In genomic region chr19:14674764-14675163, GRCh38 we compare ENCODE assay signal across 24 cellular contexts. TPM values are rescaled to one million over a fixed set of nuclear protein-coding genes. Genes with fewer than 3 reads are reported as not detected.
A peak's percentile ranks its signal among the peaks of the same experiment; 100 is the strongest.
DNase-seq lines count a peak whose midpoint lies in the region; ATAC-seq and TF ChIP-seq lines count a peak whose summit lies in the region.
"Had no signal": no experiment of that assay in that cellular context is flagged by ENCODE, and none has a peak within 500 bp of the region (broad histone marks: within the 10 kb centered on the region; RNA-seq: fewer than 3 reads in every experiment).

ADGRE3 (minus strand) TSS chr19:14674844; CDS start chr19:14674770, 74 bp downstream.

- H3K27ac ChIP-seq in OCI-LY3 (ENCODE audit: low read length) (peak within 1 kb of the TSS; percentile 3; the same call in 1 of the 2 replicates), right atrium auricular region (no peak within 1 kb of the TSS)
- H3K27ac ChIP-seq: tibial artery had no signal

- H2AFZ ChIP-seq in OCI-LY3 (ENCODE audit: low read depth, low read length) = peak within 1 kb of the TSS; percentile 95

- DNase-seq in stimulated activated naive CD8-positive, alpha-beta T cell treated with anti-CD3 and anti-CD28 coated beads, Interleukin-15, amount 100 ng/mL, for 72 hours = no peak
- DNase-seq in stimulated activated naive CD8-positive, alpha-beta T cell treated with anti-CD3 and anti-CD28 coated beads, Interleukin-15, Interleukin-2, amounts not matched to agents 100 U/mL and 50 U/mL, for 24 hours = no peak
- DNase-seq in fibroblast of mammary gland (ENCODE audit: low read depth) (peak; percentile 5), SHP77 treated with DMSO at 0.1 percent for 48 hours (lab: John Stamatoyannopoulos, UW) (no peak), right atrium auricular region (ENCODE audit: low spot score) (no peak)
- DNase-seq in natural killer cell treated with Interleukin-12 subunit alpha and Interleukin-12 subunit beta and Interleukin-15 and Interleukin-18, amount 100 ng/mL, for 72 hours (ENCODE audit: low spot score) = no peak
- DNase-seq: activated naive CD4-positive, alpha-beta T cell treated with anti-CD3 and anti-CD28 coated beads, Interleukin-2, amount 50 U/mL, for 16 hours; COR-L47; dermis blood vessel endothelial cell; erythroblast; heart left ventricle; HFFc6; IMR-90; islet precursor cell; mesendoderm; NCI-H1417; NCI-H226; PC-3; right lobe of liver; tibial artery had no signal

- peaks cover 8% of the 10 kb centered on the region for H3K36me3 ChIP-seq in OCI-LY3 (replicated peaks; ENCODE audit: low read depth, low read length)
- no peaks in the 10 kb centered on the region for H3K36me3 ChIP-seq in right atrium auricular region
- H3K36me3 ChIP-seq: heart left ventricle, right lobe of liver, tibial artery had no signal

- TF ChIP-seq CTCF in OCI-LY3 (IDR thresholded peaks at IDR 0.05; ENCODE audit: low read depth, low read length) = no peak
- TF ChIP-seq CTCF in fibroblast of mammary gland (conservative IDR thresholded peaks at IDR 0.05; ENCODE audit: control insufficient read depth, insufficient read depth, low read depth, low read length) = no peak
- TF ChIP-seq CTCF in right atrium auricular region (IDR thresholded peaks at IDR 0.05) = no peak

- peak within 1 kb of the TSS in 1 of 2 donors; percentile 27 for H3K4me3 Mint-ChIP-seq in stimulated activated naive CD8-positive, alpha-beta T cell treated with anti-CD3 and anti-CD28 coated beads, Interleukin-15, amount 100 ng/mL, for 72 hours
- H3K4me3 Mint-ChIP-seq in natural killer cell treated with Interleukin-12 subunit alpha and Interleukin-12 subunit beta and Interleukin-15 and Interleukin-18, amount 100 ng/mL, for 72 hours = no peak within 1 kb of the TSS
- H3K4me3 Mint-ChIP-seq: brain, HFFc6 had no signal

- ATAC-seq in stimulated activated naive CD8-positive, alpha-beta T cell treated with anti-CD3 and anti-CD28 coated beads, Interleukin-15, amount 100 ng/mL, for 72 hours = peak; percentile 42
- no peak for ATAC-seq in stimulated activated naive CD8-positive, alpha-beta T cell treated with anti-CD3 and anti-CD28 coated beads, Interleukin-15, Interleukin-2, amounts not matched to agents 100 U/mL and 50 U/mL, for 24 hours
- ATAC-seq in GM19023 (IDR thresholded peaks at IDR 0.05; ENCODE audit: unreplicated experiment) = no peak
- ATAC-seq in natural killer cell treated with Interleukin-12 subunit alpha and Interleukin-12 subunit beta and Interleukin-15 and Interleukin-18, amount 100 ng/mL, for 72 hours = no peak
- ATAC-seq: heart left ventricle, PC-3 had no signal

- H3K9me3 ChIP-seq in OCI-LY3 (ENCODE audit: insufficient read depth, low read length) = peaks cover 12% of the 10 kb centered on the region
- H3K9me3 ChIP-seq in right atrium auricular region = peaks cover 0 to 7% of the 10 kb centered on the region in 2 donors
- H3K9me3 ChIP-seq: right lobe of liver had no signal

- H4K20me1 ChIP-seq in OCI-LY3 (ENCODE audit: insufficient read depth, low read length) = no peaks in the 10 kb centered on the region

- peak within 1 kb of the TSS; percentile 32; the same call in 1 of the 2 replicates for H3K9ac ChIP-seq in OCI-LY3 (ENCODE audit: low read length)

- peak within 1 kb of the TSS; percentile 73 for H3K4me2 ChIP-seq in OCI-LY3 (ENCODE audit: low read length)

- no peaks in the 10 kb centered on the region for H3K79me2 ChIP-seq in OCI-LY3 (ENCODE audit: low read length)

- H3K27me3 Mint-ChIP-seq in stimulated activated naive CD8-positive, alpha-beta T cell treated with anti-CD3 and anti-CD28 coated beads, Interleukin-15, amount 100 ng/mL, for 72 hours = peaks cover 13% of the 10 kb centered on the region
- peaks cover 9 to 11% of the 10 kb centered on the region in 2 donors for H3K27me3 Mint-ChIP-seq in natural killer cell treated with Interleukin-12 subunit alpha and Interleukin-12 subunit beta and Interleukin-15 and Interleukin-18, amount 100 ng/mL, for 72 hours

- H3K4me3 ChIP-seq in OCI-LY3 (ENCODE audit: low read length) = peak within 1 kb of the TSS; percentile 41
- H3K4me3 ChIP-seq in fibroblast of mammary gland (ENCODE audit: control insufficient read depth, low read depth, low read length) = no peak within 1 kb of the TSS
- no peak within 1 kb of the TSS for H3K4me3 ChIP-seq in right atrium auricular region
- H3K4me3 ChIP-seq: right lobe of liver, tibial artery had no signal

- no peak within 1 kb of the TSS for H3K27ac Mint-ChIP-seq in stimulated activated naive CD8-positive, alpha-beta T cell treated with anti-CD3 and anti-CD28 coated beads, Interleukin-15, amount 100 ng/mL, for 72 hours
- no peak within 1 kb of the TSS for H3K27ac Mint-ChIP-seq in natural killer cell treated with Interleukin-12 subunit alpha and Interleukin-12 subunit beta and Interleukin-15 and Interleukin-18, amount 100 ng/mL, for 72 hours
- H3K27ac Mint-ChIP-seq: brain, HFFc6 had no signal

- H3K4me1 Mint-ChIP-seq in stimulated activated naive CD8-positive, alpha-beta T cell treated with anti-CD3 and anti-CD28 coated beads, Interleukin-15, amount 100 ng/mL, for 72 hours = no peaks in the 10 kb centered on the region
- peaks cover 0 to 3% of the 10 kb centered on the region in 2 donors for H3K4me1 Mint-ChIP-seq in natural killer cell treated with Interleukin-12 subunit alpha and Interleukin-12 subunit beta and Interleukin-15 and Interleukin-18, amount 100 ng/mL, for 72 hours (ENCODE audit: low read depth in 2 of 2)
- H3K4me1 Mint-ChIP-seq: brain had no signal

- peaks cover 0 to 6% of the 10 kb centered on the region in 2 donors for H3K9me3 Mint-ChIP-seq in stimulated activated naive CD8-positive, alpha-beta T cell treated with anti-CD3 and anti-CD28 coated beads, Interleukin-15, amount 100 ng/mL, for 72 hours
- H3K9me3 Mint-ChIP-seq in natural killer cell treated with Interleukin-12 subunit alpha and Interleukin-12 subunit beta and Interleukin-15 and Interleukin-18, amount 100 ng/mL, for 72 hours = no peaks in the 10 kb centered on the region
- H3K9me3 Mint-ChIP-seq: HFFc6 had no signal

- no peaks in the 10 kb centered on the region for H3K36me3 Mint-ChIP-seq in natural killer cell treated with Interleukin-12 subunit alpha and Interleukin-12 subunit beta and Interleukin-15 and Interleukin-18, amount 100 ng/mL, for 72 hours
- H3K36me3 Mint-ChIP-seq: brain had no signal

- H3K27me3 ChIP-seq in OCI-LY3 (ENCODE audit: low read depth, low read length) = no peaks in the 10 kb centered on the region; the same call in 1 of the 2 replicates
- no peaks in the 10 kb centered on the region for H3K27me3 ChIP-seq in right atrium auricular region
- H3K27me3 ChIP-seq: right lobe of liver had no signal

- H3K4me1 ChIP-seq in OCI-LY3 (ENCODE audit: low read length) (peaks cover 26% of the 10 kb centered on the region), right atrium auricular region (no peaks in the 10 kb centered on the region)
- H3K4me1 ChIP-seq: right lobe of liver, tibial artery had no signal

RNA-seq across cellular contexts. Expression of gene ADGRE3, which starts in this region (rescaled TPM):
- total RNA-seq in right atrium auricular region = not detected
- total RNA-seq in natural killer cell treated with Interleukin-12 subunit alpha and Interleukin-12 subunit beta and Interleukin-15 and Interleukin-18, amount 100 ng/mL, for 72 hours = under 1 TPM in 1 of 2 donors, not detected in 1; 0.45 TPM
- total RNA-seq: dermis blood vessel endothelial cell, G401, HFFc6, IMR-90, PC-3 had no signal
